ENCODE assay signal across 19 cellular contexts in genomic region chr16:24138024-24138423, GRCh38.
DNase-seq lines count a peak whose midpoint lies in the region; ATAC-seq and TF ChIP-seq lines count a peak whose summit lies in the region.
"Had no signal": no experiment of that assay in that cellular context is flagged by ENCODE, and none has a peak within 500 bp of the region (broad histone marks: within the 10 kb centered on the region; RNA-seq: fewer than 3 reads in every experiment).

No MANE protein-coding gene starts in this region.

- H3K27me3 ChIP-seq in HUES48 (ENCODE audit: control insufficient read depth, insufficient read depth, low read length) (no peaks in the 10 kb centered on the region), smooth muscle cell (ENCODE audit: low read depth) (peaks cover 4% of the 10 kb centered on the region)

- TF ChIP-seq CTCF in smooth muscle cell (IDR thresholded peaks at IDR 0.05; ENCODE audit: borderline replicate concordance, insufficient read depth, poor library complexity, severe bottlenecking) (no peak), CD14-positive monocyte (IDR thresholded peaks at IDR 0.05) (no peak)

- H3K4me3 Mint-ChIP-seq in activated T-helper 17 cell treated with anti-CD3 and anti-CD28 coated beads, Interleukin-2, amount 50 U/mL, for 72 hours, result no peak overlapping the region
- H3K4me3 Mint-ChIP-seq in CD14-positive monocyte, result no peak overlapping the region
- H3K4me3 Mint-ChIP-seq in stimulated activated effector memory CD8-positive, alpha-beta T cell treated with anti-CD3 and anti-CD28 coated beads, Interleukin-12 subunit alpha, Interleukin-12 subunit beta, amount 100 ng/mL, for 72 hours, result no peak overlapping the region
- H3K4me3 Mint-ChIP-seq: B cell; CD4-positive, alpha-beta memory T cell; HFFc6 had no signal

- no peaks in the 10 kb centered on the region for H3F3A ChIP-seq in smooth muscle cell (ENCODE audit: low read depth)

- H3K9me3 ChIP-seq in HUES48 (ENCODE audit: control insufficient read depth, insufficient read depth, low read length) (no peaks in the 10 kb centered on the region), smooth muscle cell (replicated peaks; ENCODE audit: low read depth) (no peaks in the 10 kb centered on the region)

- H4K20me1 ChIP-seq in smooth muscle cell (ENCODE audit: low read depth), result no peaks in the 10 kb centered on the region

- H2AFZ ChIP-seq in smooth muscle cell (ENCODE audit: low read depth), result no peak overlapping the region

- no peak overlapping the region for H3K4me3 ChIP-seq in HUES48 (ENCODE audit: low read depth, low read length)
- H3K4me3 ChIP-seq in smooth muscle cell, result no peak overlapping the region
- H3K4me3 ChIP-seq: GM12878 had no signal

- H3K36me3 ChIP-seq in HUES48 (ENCODE audit: control insufficient read depth, insufficient read depth, low read length) (no peaks in the 10 kb centered on the region), smooth muscle cell (ENCODE audit: low read depth) (no peaks in the 10 kb centered on the region)

- H3K27me3 Mint-ChIP-seq in activated T-helper 17 cell treated with anti-CD3 and anti-CD28 coated beads, Interleukin-2, amount 50 U/mL, for 72 hours, result no peaks in the 10 kb centered on the region
- H3K27me3 Mint-ChIP-seq in CD14-positive monocyte (ENCODE audit: low read depth in 3 of 3), result no peaks in the 10 kb centered on the region
- H3K27me3 Mint-ChIP-seq: B cell; CD4-positive, alpha-beta memory T cell had no signal

- peaks cover 29% of the 10 kb centered on the region for H3K4me1 Mint-ChIP-seq in activated T-helper 17 cell treated with anti-CD3 and anti-CD28 coated beads, Interleukin-2, amount 50 U/mL, for 72 hours
- H3K4me1 Mint-ChIP-seq in CD14-positive monocyte, result peaks cover 1% of the 10 kb centered on the region
- peaks cover 28% of the 10 kb centered on the region for H3K4me1 Mint-ChIP-seq in stimulated activated effector memory CD8-positive, alpha-beta T cell treated with anti-CD3 and anti-CD28 coated beads, Interleukin-12 subunit alpha, Interleukin-12 subunit beta, amount 100 ng/mL, for 72 hours
- H3K4me1 Mint-ChIP-seq: B cell had no signal

- peak overlapping the region; percentile 70 for H3K27ac Mint-ChIP-seq in activated T-helper 17 cell treated with anti-CD3 and anti-CD28 coated beads, Interleukin-2, amount 50 U/mL, for 72 hours
- H3K27ac Mint-ChIP-seq in CD14-positive monocyte, result peak overlapping the region in 2 of 7 donors; percentile 12 to 37
- H3K27ac Mint-ChIP-seq in stimulated activated effector memory CD8-positive, alpha-beta T cell treated with anti-CD3 and anti-CD28 coated beads, Interleukin-12 subunit alpha, Interleukin-12 subunit beta, amount 100 ng/mL, for 72 hours, result no peak overlapping the region
- H3K27ac Mint-ChIP-seq: B cell, HFFc6 had no signal

- H3K79me2 ChIP-seq in smooth muscle cell (ENCODE audit: low read depth), result no peaks in the 10 kb centered on the region

- no peak overlapping the region for H3K9ac ChIP-seq in HUES48 (ENCODE audit: low read depth, low read length)
- peak overlapping the region; percentile 3 for H3K9ac ChIP-seq in smooth muscle cell (ENCODE audit: low read depth)

- DNase-seq in iPS-NIHi11 (ENCODE audit: low spot score), result peak; percentile 52
- DNase-seq in smooth muscle cell (lab: John Stamatoyannopoulos, UW; ENCODE audit: unreplicated experiment), result no peak
- DNase-seq in NCI-H2081 (lab: John Stamatoyannopoulos, UW), result no peak
- DNase-seq in CD14-positive monocyte (ENCODE audit: low spot score), result no peak
- DNase-seq in stimulated activated effector memory CD8-positive, alpha-beta T cell treated with anti-CD3 and anti-CD28 coated beads, Interleukin-12 subunit alpha, Interleukin-12 subunit beta, amount 100 ng/mL, for 72 hours (ENCODE audit: low spot score in 2 of 2), result no peak
- DNase-seq in stimulated activated CD4-positive, alpha-beta T cell treated with anti-CD3 and anti-CD28 coated beads, Interleukin-2, amount 100 ng/mL, for 48 hours, result no peak
- DNase-seq: CD4-positive, alpha-beta memory T cell; DND-41; GDM1; GOT3; HFFc6; NCI-H1417; NCI-H1930; NCI-H2171; NCI-H748 treated with DMSO at 0.1 percent for 48 hours had no signal

- H3K27ac ChIP-seq in HUES48 (ENCODE audit: low read depth, low read length) (peak overlapping the region; percentile 95), smooth muscle cell (ENCODE audit: low read depth) (no peak overlapping the region)

- H3K4me2 ChIP-seq in smooth muscle cell, result no peak overlapping the region

- no peaks in the 10 kb centered on the region for H3K9me3 Mint-ChIP-seq in activated T-helper 17 cell treated with anti-CD3 and anti-CD28 coated beads, Interleukin-2, amount 50 U/mL, for 72 hours
- no peaks in the 10 kb centered on the region for H3K9me3 Mint-ChIP-seq in CD14-positive monocyte
- no peaks in the 10 kb centered on the region for H3K9me3 Mint-ChIP-seq in stimulated activated effector memory CD8-positive, alpha-beta T cell treated with anti-CD3 and anti-CD28 coated beads, Interleukin-12 subunit alpha, Interleukin-12 subunit beta, amount 100 ng/mL, for 72 hours
- H3K9me3 Mint-ChIP-seq: CD4-positive, alpha-beta memory T cell had no signal

- intact Hi-C loops in CD14-positive monocyte (cut with micrococcal nuclease), result no loop called here

- 27% methylated on average over 2 of the region's 2 CpGs for WGBS in smooth muscle cell (ENCODE audit: low lambda C conversion rate)

- H3K36me3 Mint-ChIP-seq in activated T-helper 17 cell treated with anti-CD3 and anti-CD28 coated beads, Interleukin-2, amount 50 U/mL, for 72 hours (ENCODE audit: low read depth), result peaks cover 69% of the 10 kb centered on the region
- peaks cover 64 to 89% of the 10 kb centered on the region in 2 donors for H3K36me3 Mint-ChIP-seq in CD14-positive monocyte
- H3K36me3 Mint-ChIP-seq in stimulated activated effector memory CD8-positive, alpha-beta T cell treated with anti-CD3 and anti-CD28 coated beads, Interleukin-12 subunit alpha, Interleukin-12 subunit beta, amount 100 ng/mL, for 72 hours, result peaks cover 63% of the 10 kb centered on the region

- ATAC-seq in activated T-helper 17 cell treated with anti-CD3 and anti-CD28 coated beads, Interleukin-2, amount 50 U/mL, for 72 hours (replicated peaks), result no peak
- ATAC-seq in stimulated activated effector memory CD8-positive, alpha-beta T cell treated with anti-CD3 and anti-CD28 coated beads, Interleukin-12 subunit alpha, Interleukin-12 subunit beta, amount 100 ng/mL, for 72 hours, result no peak
- ATAC-seq: GM12878 had no signal

- peaks cover 46% of the 10 kb centered on the region for H3K4me1 ChIP-seq in HUES48 (ENCODE audit: control insufficient read depth, insufficient read depth, low read length)
- H3K4me1 ChIP-seq in smooth muscle cell (ENCODE audit: low read depth), result peaks cover 5% of the 10 kb centered on the region
